Comparison of ENCODE assay signal across 8 cellular contexts in the genomic region with DNA sequence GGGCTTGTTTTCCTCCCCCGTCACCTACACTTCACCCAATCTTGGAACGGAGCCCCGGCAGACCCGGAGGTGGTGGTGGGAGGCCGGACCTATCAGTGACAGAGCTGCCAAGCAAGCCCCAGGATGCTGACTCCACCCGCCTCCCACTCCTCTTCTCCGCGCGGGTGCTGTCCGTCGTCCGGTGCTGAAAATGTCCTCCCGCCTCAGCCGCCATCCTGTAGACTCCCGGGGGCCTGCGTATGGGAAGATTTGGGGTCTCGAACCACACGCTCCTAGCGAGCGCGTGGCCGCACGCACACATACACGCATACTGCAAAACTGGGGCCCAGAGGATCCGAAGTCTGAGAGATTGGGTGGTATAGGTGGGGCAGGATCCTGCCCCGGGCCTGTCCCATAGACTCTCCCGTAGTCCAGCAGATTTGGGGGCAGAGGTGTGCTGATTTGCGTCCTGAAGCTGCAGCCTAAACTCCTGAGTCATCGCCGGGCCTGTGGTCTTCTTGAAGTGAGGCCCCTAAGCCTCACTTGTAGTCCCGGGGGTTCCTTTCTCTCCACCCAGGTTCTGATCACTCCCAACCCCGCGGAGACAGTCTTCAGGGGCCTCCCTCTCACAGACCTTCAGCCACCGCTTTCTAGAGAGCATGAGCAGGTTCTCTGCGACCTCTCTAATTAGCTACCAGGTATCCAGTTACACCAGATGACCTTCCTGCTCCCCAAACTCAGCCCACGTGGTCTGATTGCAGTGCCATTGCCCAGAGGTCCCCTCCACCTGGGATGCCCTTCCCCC.
DNase-seq lines count a peak whose midpoint lies in the region; ATAC-seq and TF ChIP-seq lines count a peak whose summit lies in the region.

No MANE protein-coding gene starts in this region.

- ATAC-seq in GM18873 (IDR thresholded peaks at IDR 0.05; ENCODE audit: low FRiP score, unreplicated experiment) (peak; percentile 19), HG03159 (IDR thresholded peaks at IDR 0.05; ENCODE audit: unreplicated experiment) (peak; percentile 43)

- POLR2A ChIA-PET in AG04449 (lab: Yijun Ruan, JAX), result interaction anchor here (0.6 to 2.9 kb wide), 14 partner anchors 9 to 1030 kb away, joined by 3 to 24 read pairs (median 5); partner anchors contain the start of genes CD248, RAB1B and RIN1

- no peak for DNase-seq in AG04449 (ENCODE audit: low read depth, low spot score)
- peak; percentile 72 for DNase-seq in SKM-1 treated with dmso at 0.1 percent for 144 hours (lab: John Stamatoyannopoulos, UW; ENCODE audit: unreplicated experiment)
- peak; percentile 91 for DNase-seq in astrocyte of the hippocampus (ENCODE audit: low read depth, low spot score)
- DNase-seq in iPS-NIHi11 (ENCODE audit: low spot score), result peak; percentile 87
- peak; percentile 90 for DNase-seq in stimulated activated CD4-positive, alpha-beta T cell treated with anti-CD3 and anti-CD28 coated beads, Interleukin-15, amount 100 ng/mL, for 24 hours
- no peak for DNase-seq in NCI-H524 treated with DMSO at 0.1 percent for 48 hours (lab: John Stamatoyannopoulos, UW)

- CTCF ChIA-PET in AG04449 (lab: Yijun Ruan, JAX), result interaction anchor here (0.8 to 10.6 kb wide), 13 partner anchors 8 to 267 kb away, joined by 3 to 109 read pairs (median 6); partner anchors contain the start of genes RAB1B and RIN1

- H3K4me3 ChIP-seq in AG04449 (ENCODE audit: low read depth, low read length), result peak overlapping the region; percentile 81

- no peak for TF ChIP-seq CTCF in AG04449 (IDR thresholded peaks at IDR 0.05; ENCODE audit: insufficient read depth, low read length, missing control alignments)

Comparison
In these comparisons a context has a peak if more than half of its experiments do, and no peak if none do; other contexts are left out.
1. DNase-seq: peak in SKM-1 treated with dmso at 0.1 percent for 144 hours (single experiment), astrocyte of the hippocampus (single experiment), iPS-NIHi11 (single experiment) and stimulated activated CD4-positive, alpha-beta T cell treated with anti-CD3 and anti-CD28 coated beads, Interleukin-15, amount 100 ng/mL, for 24 hours (single experiment); none in AG04449 (single experiment) and NCI-H524 treated with DMSO at 0.1 percent for 48 hours (single experiment).